Comparison of ENCODE assay signal across 1 cellular context in genomic region chr5:73623929-73624404, GRCh38.
TF ChIP-seq lines count a peak whose summit lies in the region.

No MANE protein-coding gene starts in this region.

TF ChIP-seq in IMR-90, 13 proteins besides CTCF, POLR2A, EP300 and RAD21:
- TF ChIP-seq BHLHE40 (IDR thresholded peaks at IDR 0.05; ENCODE audit: low read depth, low read length), result no peak
- TF ChIP-seq MXI1 (IDR thresholded peaks at IDR 0.05; ENCODE audit: borderline replicate concordance, low read depth, low read length), result no peak
- no peak for TF ChIP-seq MAFK (IDR thresholded peaks at IDR 0.05; ENCODE audit: low read depth, low read length)
- TF ChIP-seq NFE2L2 (IDR thresholded peaks at IDR 0.05; ENCODE audit: low read depth, low read length), result no peak
- no peak for TF ChIP-seq CHD1 (IDR thresholded peaks at IDR 0.05; ENCODE audit: low read depth, low read length)
- TF ChIP-seq RCOR1 (IDR thresholded peaks at IDR 0.05; ENCODE audit: insufficient replicate concordance, low read length), result no peak
- no peak for TF ChIP-seq MAZ (IDR thresholded peaks at IDR 0.05; ENCODE audit: borderline replicate concordance, low read depth, low read length)
- TF ChIP-seq FOS (IDR thresholded peaks at IDR 0.05; ENCODE audit: low read depth, low read length), result no peak
- no peak for TF ChIP-seq CEBPB (IDR thresholded peaks at IDR 0.05; ENCODE audit: low read depth, low read length)
- TF ChIP-seq RFX5 (IDR thresholded peaks at IDR 0.05; ENCODE audit: low read depth, low read length), result no peak
- no peak for TF ChIP-seq SMC3 (IDR thresholded peaks at IDR 0.05; ENCODE audit: low read depth, low read length)
- TF ChIP-seq USF2 (IDR thresholded peaks at IDR 0.05; ENCODE audit: low read depth, low read length), result no peak
TF ChIP-seq in IMR-90: peak in this region for 0.
